22 cellular contexts compared by ENCODE assay signal in the genomic region with DNA sequence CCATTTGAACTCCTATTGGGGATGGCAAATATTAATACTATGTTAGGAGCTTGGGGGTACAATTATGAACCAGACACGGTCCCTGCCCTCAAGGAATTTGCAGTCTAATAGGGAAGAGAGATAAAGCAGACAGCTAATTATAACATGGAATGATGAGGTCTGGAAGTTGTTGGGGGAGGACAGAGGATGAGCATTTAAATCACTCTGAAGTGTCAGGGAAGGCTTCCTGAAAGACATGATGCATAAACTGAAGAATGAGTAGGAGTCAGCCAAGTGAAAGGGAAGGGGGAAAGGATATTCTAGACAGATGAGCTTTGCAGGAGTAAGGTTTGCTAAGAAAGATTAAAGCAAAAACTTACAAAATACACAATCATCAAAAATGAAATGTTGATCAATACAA. TPM values are rescaled to one million over a fixed set of nuclear protein-coding genes. Genes with fewer than 3 reads are reported as not detected.
DNase-seq lines count a peak whose midpoint lies in the region; ATAC-seq, FAIRE-seq and TF ChIP-seq lines count a peak whose summit lies in the region.
"Had no signal": no experiment of that assay in that cellular context is flagged by ENCODE, and none has a peak within 500 bp of the region (broad histone marks: within the 10 kb centered on the region; RNA-seq: fewer than 3 reads in every experiment).

No MANE protein-coding gene starts in this region.

- H3K9ac ChIP-seq in BLaER1 treated with 17β-estradiol and CSF1 and Interleukin-3, amounts not matched to agents 10 nM and 100 nM: no peak overlapping the region
- H3K9ac ChIP-seq in K562 (ENCODE audit: insufficient read depth in 1 of 2, low read depth in 2 of 2, low read length in 2 of 2): no peak overlapping the region
- H3K9ac ChIP-seq: BLaER1 had no signal

- no peaks in the 10 kb centered on the region for H4K20me1 ChIP-seq in BLaER1 treated with 17β-estradiol and CSF1 and Interleukin-3, amounts not matched to agents 10 nM and 100 nM
- no peaks in the 10 kb centered on the region for H4K20me1 ChIP-seq in K562 (replicated peaks; ENCODE audit: control insufficient read depth, insufficient read depth, low read length)
- H4K20me1 ChIP-seq: BLaER1 had no signal

- H3K36me3 Mint-ChIP-seq in endothelial cell (ENCODE audit: low read depth, unreplicated experiment): no peaks in the 10 kb centered on the region
- no peaks in the 10 kb centered on the region for H3K36me3 Mint-ChIP-seq in activated CD8-positive, alpha-beta memory T cell treated with anti-CD3 and anti-CD28 coated beads, Interleukin-2, amount 10 ng/mL, durations not matched to agents 7 days and 5 days
- H3K36me3 Mint-ChIP-seq: CD8-positive, alpha-beta T cell; IgD-negative memory B cell had no signal

- no peak for FAIRE-seq in K562 (lab: Jason Lieb, UNC)

- 20% methylated on average over 1 of the region's 1 CpG for WGBS in K562 (ENCODE audit: insufficient coverage, low coverage, missing lambda C conversion rate)

- peak; percentile 68 for DNase-seq in NCI-H226
- DNase-seq in K562 (ENCODE audit: extremely low read depth in 1 of 4, low spot score in 3 of 4): no peak
- peak; percentile 56 for DNase-seq in kidney tubule cell (ENCODE audit: low spot score)
- no peak for DNase-seq in endothelial cell (ENCODE audit: low spot score)
- DNase-seq in HT-29 (ENCODE audit: low spot score): no peak
- no peak for DNase-seq in activated CD8-positive, alpha-beta memory T cell treated with anti-CD3 and anti-CD28 coated beads, Interleukin-2, amount 10 ng/mL, durations not matched to agents 7 days and 5 days
- no peak for DNase-seq in NCI-H128 (lab: John Stamatoyannopoulos, UW; ENCODE audit: unreplicated experiment)
- DNase-seq: CD8-positive, alpha-beta T cell; DMS53; H7; Kasumi-1; MG63; NCI-H1092; NCI-H2081 treated with DMSO at 0.1 percent for 48 hours; NCI-H748 treated with DMSO at 0.1 percent for 48 hours; OCI-M1; SHP77 had no signal

- H2AFZ ChIP-seq in K562 (ENCODE audit: low read depth, low read length): no peak overlapping the region

- intact Hi-C loops in K562 (cut with micrococcal nuclease): no loop called here

- H3K27me3 ChIP-seq in BLaER1 treated with 17β-estradiol and CSF1 and Interleukin-3, amounts not matched to agents 10 nM and 100 nM: peaks cover 89 to 100% (median 97%) of the 10 kb centered on the region in 11 experiments
- H3K27me3 ChIP-seq in K562 (ENCODE audit: control insufficient read depth in 2 of 2, insufficient read depth in 2 of 2, low read length in 2 of 2): peaks cover 0 to 6% of the 10 kb centered on the region in 2 experiments; a peak in 1 of 5 replicates
- H3K27me3 ChIP-seq: MG63 had no signal

- POLR2A ChIA-PET in K562 (lab: Yijun Ruan, JAX): interaction anchor here (0.6 to 0.9 kb wide), 3 partner anchors 9 to 37 kb away, joined by 3 read pairs; no protein-coding TSS in a partner anchor

- H3K27me3 Mint-ChIP-seq in endothelial cell (ENCODE audit: unreplicated experiment): peaks cover 2% of the 10 kb centered on the region
- peaks cover 33% of the 10 kb centered on the region for H3K27me3 Mint-ChIP-seq in activated CD8-positive, alpha-beta memory T cell treated with anti-CD3 and anti-CD28 coated beads, Interleukin-2, amount 10 ng/mL, durations not matched to agents 7 days and 5 days

- TF ChIP-seq POLR2A in K562 (conservative IDR thresholded peaks at IDR 0.05): no peak

- H3K9me1 ChIP-seq in K562 (ENCODE audit: control insufficient read depth, insufficient read depth, low read length): no peaks in the 10 kb centered on the region

- H3K4me1 Mint-ChIP-seq in endothelial cell (ENCODE audit: unreplicated experiment): peaks cover 18% of the 10 kb centered on the region
- no peaks in the 10 kb centered on the region for H3K4me1 Mint-ChIP-seq in activated CD8-positive, alpha-beta memory T cell treated with anti-CD3 and anti-CD28 coated beads, Interleukin-2, amount 10 ng/mL, durations not matched to agents 7 days and 5 days
- H3K4me1 Mint-ChIP-seq: IgD-negative memory B cell had no signal

- no peaks in the 10 kb centered on the region for H3K9me3 Mint-ChIP-seq in endothelial cell (ENCODE audit: unreplicated experiment)
- H3K9me3 Mint-ChIP-seq in activated CD8-positive, alpha-beta memory T cell treated with anti-CD3 and anti-CD28 coated beads, Interleukin-2, amount 10 ng/mL, durations not matched to agents 7 days and 5 days (ENCODE audit: low read depth): no peaks in the 10 kb centered on the region
- H3K9me3 Mint-ChIP-seq: CD8-positive, alpha-beta T cell had no signal

- in situ Hi-C loops in K562 (cut with MboI): no loop called here

- H3K79me2 ChIP-seq in K562 (ENCODE audit: control insufficient read depth, insufficient read depth, low read length): no peaks in the 10 kb centered on the region

- H3K27ac Mint-ChIP-seq in endothelial cell (ENCODE audit: unreplicated experiment): no peak overlapping the region
- no peak overlapping the region for H3K27ac Mint-ChIP-seq in activated CD8-positive, alpha-beta memory T cell treated with anti-CD3 and anti-CD28 coated beads, Interleukin-2, amount 10 ng/mL, durations not matched to agents 7 days and 5 days
- H3K27ac Mint-ChIP-seq: CD8-positive, alpha-beta T cell; IgD-negative memory B cell had no signal

- peak overlapping the region in 1 of 11 experiments; percentile 33; a peak in 1 of 22 replicates for H3K27ac ChIP-seq in BLaER1 treated with 17β-estradiol and CSF1 and Interleukin-3, amounts not matched to agents 10 nM and 100 nM
- H3K27ac ChIP-seq in K562 (ENCODE audit: extremely low read depth, low read depth, low read length): no peak overlapping the region
- H3K27ac ChIP-seq: BLaER1, HL-60, SK-N-MC had no signal

- peak overlapping the region in 6 of 11 experiments; percentile 29 to 61 (median 57); a peak in 8 of 22 replicates for H3K4me2 ChIP-seq in BLaER1 treated with 17β-estradiol and CSF1 and Interleukin-3, amounts not matched to agents 10 nM and 100 nM
- H3K4me2 ChIP-seq in K562 (ENCODE audit: insufficient read depth, low read length): no peak overlapping the region
- H3K4me2 ChIP-seq: BLaER1 had no signal

- ATAC-seq in K562: no peak
- ATAC-seq in activated CD8-positive, alpha-beta memory T cell treated with anti-CD3 and anti-CD28 coated beads, Interleukin-2, amount 10 ng/mL, durations not matched to agents 7 days and 5 days: no peak
- ATAC-seq: CD8-positive, alpha-beta T cell had no signal

- TF ChIP-seq RAD21 in K562 (CRISPR knock-in tag; conservative IDR thresholded peaks at IDR 0.05 in 1 of 2, IDR thresholded peaks at IDR 0.05 in 1 of 2): no peak

- no peak for TF ChIP-seq EP300 in K562 (IDR thresholded peaks at IDR 0.05; ENCODE audit: low read length)

- H3K9me3 ChIP-seq in BLaER1 treated with 17β-estradiol and CSF1 and Interleukin-3, amounts not matched to agents 10 nM and 100 nM (replicated peaks in 1 of 11): peaks cover 0 to 6% (median 0%) of the 10 kb centered on the region in 11 experiments; a peak in 1 of 22 replicates
- H3K9me3 ChIP-seq in K562 (replicated peaks; ENCODE audit: control insufficient read depth, insufficient read depth, low read depth, low read length): no peaks in the 10 kb centered on the region
- H3K9me3 ChIP-seq: BLaER1, MG63 had no signal

- CTCF ChIA-PET in K562 (lab: Yijun Ruan, JAX; ENCODE audit: low intra/inter-chr PET ratio): no interaction called here
- CTCF ChIA-PET in activated CD8-positive, alpha-beta memory T cell treated with anti-CD3 and anti-CD28 coated beads, Interleukin-2, amount 10 ng/mL, durations not matched to agents 7 days and 5 days (lab: Charles Lee): no interaction called here

- H3K4me3 ChIP-seq in BLaER1 treated with 17β-estradiol and CSF1 and Interleukin-3, amounts not matched to agents 10 nM and 100 nM: no peak overlapping the region
- H3K4me3 ChIP-seq in K562: no peak overlapping the region
- H3K4me3 ChIP-seq: BLaER1, MG63, SK-N-MC had no signal

- H3K4me1 ChIP-seq in BLaER1 treated with 17β-estradiol and CSF1 and Interleukin-3, amounts not matched to agents 10 nM and 100 nM: peaks cover 0 to 35% (median 13%) of the 10 kb centered on the region in 10 experiments; a peak in 13 of 20 replicates
- H3K4me1 ChIP-seq in K562 (replicated peaks in 1 of 2; ENCODE audit: control insufficient read depth in 2 of 2, insufficient read depth in 2 of 2, low read length in 2 of 2): no peaks in the 10 kb centered on the region
- H3K4me1 ChIP-seq: BLaER1 had no signal

- H3K4me3 Mint-ChIP-seq in endothelial cell (ENCODE audit: unreplicated experiment): no peak overlapping the region
- no peak overlapping the region for H3K4me3 Mint-ChIP-seq in activated CD8-positive, alpha-beta memory T cell treated with anti-CD3 and anti-CD28 coated beads, Interleukin-2, amount 10 ng/mL, durations not matched to agents 7 days and 5 days
- H3K4me3 Mint-ChIP-seq: CD8-positive, alpha-beta T cell had no signal

- no TSS peak for BruUV-seq in K562 (replicated peaks; lab: Mats Ljungman, UMichigan)

- H3K36me3 ChIP-seq in BLaER1 treated with 17β-estradiol and CSF1 and Interleukin-3, amounts not matched to agents 10 nM and 100 nM: no peaks in the 10 kb centered on the region
- H3K36me3 ChIP-seq in K562 (ENCODE audit: control insufficient read depth, insufficient read depth, low read length): no peaks in the 10 kb centered on the region
- H3K36me3 ChIP-seq: BLaER1, MG63 had no signal

- TF ChIP-seq CTCF in K562 (IDR thresholded peaks at IDR 0.05 in 2 of 3, conservative IDR thresholded peaks at IDR 0.05 in 1 of 3; ENCODE audit: insufficient read depth in 2 of 3, low read depth in 1 of 3, low read length in 3 of 3) (no peak), endothelial cell (IDR thresholded peaks at IDR 0.05; ENCODE audit: unreplicated experiment) (no peak)

RNA-seq across cellular contexts. Expression of a gene that starts 15.9 kb away (rescaled TPM):
- total RNA-seq in K562 (2011; cell fraction: chromatin; rRNA removed; ENCODE audit: low replicate concordance): 0.81 and 2.1 TPM in 2 replicates
- total RNA-seq in K562 (2011; cell fraction: nucleolus; rRNA removed): 1.3 and 3.0 TPM in 2 replicates
- total RNA-seq in K562 (2011; cell fraction: nucleoplasm; rRNA removed): 1.3 TPM in 1 of 2 replicates, not detected in the other
- total RNA-seq in K562 (2014; rRNA removed): 1.3 and 2.2 TPM in 2 replicates
- 1.9 and 2.8 TPM in 2 replicates for total RNA-seq in K562 (2014; rRNA removed; fragmentation: Illumina TruSeq; extraction: Trizol)
- 1.7 and 1.9 TPM in 2 replicates for total RNA-seq in K562 (2015; rRNA removed; fragmentation: Illumina TruSeq; extraction: Trizol)
- 1.00 and 1.3 TPM in 2 replicates for total RNA-seq in K562 (2021)
- 0.42 and 1.2 TPM in 2 replicates for polyA plus RNA-seq in K562 (2011; rRNA removed)
- 0.49 and 1.4 TPM in 2 replicates for polyA plus RNA-seq in K562 (2011; cell fraction: cytosol; rRNA removed)
- polyA plus RNA-seq in K562 (2011; cell fraction: nucleus; rRNA removed): 0.22 TPM in 1 of 2 replicates, not detected in the other
- 1.2 and 3.8 TPM in 2 replicates for polyA plus RNA-seq in K562 (2012)
- 2.4 and 2.5 TPM in 2 replicates for polyA plus RNA-seq in K562 (2014; fragmentation: Illumina TruSeq; extraction: Trizol)
- 1 to 10 TPM; 8.6 to 9.1 TPM for polyA plus RNA-seq in K562 (2014; fragmentation: Nextera tagmentation; extraction: Ambion mirVana)
- 0.82 and 1.6 TPM in 2 replicates for polyA plus RNA-seq in K562 (2014; rRNA removed)
- polyA minus RNA-seq in K562 (2011; rRNA and poly(A)+ RNA removed): 0.21 and 0.42 TPM in 2 replicates
- not detected in 2 replicates for polyA minus RNA-seq in K562 (2011; cell fraction: cytosol; rRNA and poly(A)+ RNA removed)
- not detected in 2 replicates for polyA minus RNA-seq in K562 (2011; cell fraction: nucleus; rRNA and poly(A)+ RNA removed)
- 0.72 TPM for total RNA-seq in endothelial cell (ENCODE audit: unreplicated experiment)
- not detected in 2 replicates for total RNA-seq in HT-29 (2014; rRNA removed; shearing (Covaris generic))
- not detected for total RNA-seq in activated CD8-positive, alpha-beta memory T cell treated with anti-CD3 and anti-CD28 coated beads, Interleukin-2, amount 10 ng/mL, durations not matched to agents 7 days and 5 days
- total RNA-seq: CD8-positive, alpha-beta T cell had no signal
- polyA plus RNA-seq: IgD-negative memory B cell had no signal

Comparison
In these comparisons a context has a peak if more than half of its experiments do, and no peak if none do; other contexts are left out.
1. DNase-seq: peak in NCI-H226 (single experiment) and kidney tubule cell (single experiment); none in K562 (0 of 4), endothelial cell (single experiment), HT-29 (single experiment), activated CD8-positive, alpha-beta memory T cell treated with anti-CD3 and anti-CD28 coated beads, Interleukin-2, amount 10 ng/mL, durations not matched to agents 7 days and 5 days (single experiment) and NCI-H128 (single experiment).